1 cellular context compared by ENCODE assay signal in the genomic region with DNA sequence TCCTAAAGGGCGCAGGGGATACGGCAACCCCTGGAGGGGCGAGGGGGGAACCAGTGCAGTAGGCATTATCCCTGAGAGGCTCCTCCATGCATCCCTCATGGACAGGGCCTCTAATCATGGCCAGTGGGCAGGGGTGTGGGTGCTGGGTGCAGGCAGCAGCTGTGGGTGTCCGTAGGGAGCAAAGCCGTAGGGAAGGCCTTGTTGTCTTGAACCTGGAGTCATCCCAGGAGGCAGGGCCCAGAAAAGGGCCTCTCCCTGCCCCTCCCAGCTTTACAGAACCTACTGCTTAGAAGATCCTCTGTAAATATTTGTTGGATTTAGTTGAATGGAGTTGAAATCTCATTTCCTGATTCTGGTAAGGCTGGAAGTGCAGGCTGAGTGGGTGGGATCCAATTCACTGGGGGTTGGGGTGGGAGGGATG.
A peak's percentile ranks its signal among the peaks of the same experiment; 100 is the strongest.
TF ChIP-seq lines count a peak whose summit lies in the region.

No MANE protein-coding gene starts in this region.

TF ChIP-seq in HEK293, 187 proteins besides CTCF, POLR2A, EP300 and RAD21 (continued from another document):
- TF ChIP-seq PRDM2 (tag by site-specific recombination; IDR thresholded peaks at IDR 0.05; ENCODE audit: borderline replicate concordance): no peak
- no peak for TF ChIP-seq ZBTB49 (tag by site-specific recombination; IDR thresholded peaks at IDR 0.05; ENCODE audit: low read depth)
- peak; percentile 51; the same call in 1 of the 2 replicates for TF ChIP-seq EGR2 (tag by site-specific recombination; IDR thresholded peaks at IDR 0.05; ENCODE audit: low read depth)
